ENCODE assay signal across 1 cellular context in genomic region chr6:27332692-27333641, GRCh38.
A peak's percentile ranks its signal among the peaks of the same experiment; 100 is the strongest.
TF ChIP-seq lines count a peak whose summit lies in the region.

No MANE protein-coding gene starts in this region.

TF ChIP-seq in K562, 482 proteins besides CTCF, POLR2A, EP300 and RAD21 (continued from another document and continues in another):
- TF ChIP-seq CHD7 (IDR thresholded peaks at IDR 0.05; ENCODE audit: low read depth, low read length) = no peak
- no peak; the same call in none of the 2 replicates for TF ChIP-seq BCOR (IDR thresholded peaks at IDR 0.05)
- TF ChIP-seq NR3C1 (CRISPR knock-in tag; IDR thresholded peaks at IDR 0.05) = no peak
- TF ChIP-seq MCM2 (IDR thresholded peaks at IDR 0.05; ENCODE audit: low read depth) = no peak
- no peak for TF ChIP-seq POLR2AphosphoS5 (IDR thresholded peaks at IDR 0.05; ENCODE audit: control insufficient read depth, insufficient read depth, low read depth, low read length)
- TF ChIP-seq ZNF584 (CRISPR knock-in tag; IDR thresholded peaks at IDR 0.05; ENCODE audit: low read depth) = no peak
- peak; percentile 80 for TF ChIP-seq GATAD2A (IDR thresholded peaks at IDR 0.05)
- TF ChIP-seq MBD2 (IDR thresholded peaks at IDR 0.05; ENCODE audit: borderline replicate concordance, low read depth) = no peak
- no peak for TF ChIP-seq ELK3 (CRISPR knock-in tag; IDR thresholded peaks at IDR 0.05)
- no peak for TF ChIP-seq PURB (CRISPR knock-in tag; IDR thresholded peaks at IDR 0.05; ENCODE audit: low read depth)
- TF ChIP-seq DLX4 (CRISPR knock-in tag; IDR thresholded peaks at IDR 0.05) = no peak
- TF ChIP-seq RBFOX2 (IDR thresholded peaks at IDR 0.05; ENCODE audit: low read depth, low read length) = peak; percentile 46
- no peak; the same call in 1 of the 2 replicates for TF ChIP-seq TARDBP (IDR thresholded peaks at IDR 0.05)
- TF ChIP-seq FOXO4 (CRISPR knock-in tag; IDR thresholded peaks at IDR 0.05) = no peak
- TF ChIP-seq NR2C2 (CRISPR knock-in tag; IDR thresholded peaks at IDR 0.05) = 0 out of 2 replicates have a peak, but pooled peaks have one; percentile 22
- peak; percentile 69 for TF ChIP-seq NR2C2 (tag; IDR thresholded peaks at IDR 0.05)
- no peak for TF ChIP-seq CHCHD3 (CRISPR knock-in tag; IDR thresholded peaks at IDR 0.05)
- TF ChIP-seq MTA3 (IDR thresholded peaks at IDR 0.05; ENCODE audit: borderline replicate concordance) = peak; percentile 87
- TF ChIP-seq ZBTB7A (IDR thresholded peaks at IDR 0.05; ENCODE audit: borderline replicate concordance, control insufficient read depth, low read depth, low read length) = no peak
- peak; percentile 70; the same call in 1 of the 2 replicates for TF ChIP-seq LCOR (CRISPR knock-in tag; IDR thresholded peaks at IDR 0.05)
- TF ChIP-seq ZNF75A (CRISPR knock-in tag; IDR thresholded peaks at IDR 0.05) = no peak
- peak; percentile 70; the same call in 1 of the 2 replicates for TF ChIP-seq RFX5 (IDR thresholded peaks at IDR 0.05; ENCODE audit: low read depth, low read length)
- peak; percentile 28; the same call in 1 of the 2 replicates for TF ChIP-seq ZC3H11A (IDR thresholded peaks at IDR 0.05; ENCODE audit: low read depth, low read length)
- TF ChIP-seq PBX2 (CRISPR knock-in tag; IDR thresholded peaks at IDR 0.05; ENCODE audit: low read depth) = no peak
- no peak; the same call in 1 of the 2 replicates for TF ChIP-seq PBX2 (tag; conservative IDR thresholded peaks at IDR 0.05; ENCODE audit: low read depth)
- TF ChIP-seq ZNF561 (CRISPR knock-in tag; conservative IDR thresholded peaks at IDR 0.05) = no peak
- no peak for TF ChIP-seq ZNF699 (CRISPR knock-in tag; IDR thresholded peaks at IDR 0.05; ENCODE audit: insufficient replicate concordance)
- no peak for TF ChIP-seq GTF2B (IDR thresholded peaks at IDR 0.05; ENCODE audit: extremely low read depth, insufficient read length)
- no peak for TF ChIP-seq TAF1 (IDR thresholded peaks at IDR 0.05; ENCODE audit: control insufficient read depth, extremely low read depth, insufficient read depth, low read length, severe bottlenecking)
- no peak for TF ChIP-seq ZNF280B (CRISPR knock-in tag; IDR thresholded peaks at IDR 0.05)
- no peak for TF ChIP-seq SAP30 (IDR thresholded peaks at IDR 0.05; ENCODE audit: borderline replicate concordance, insufficient read depth, low read depth, low read length, poor library complexity, severe bottlenecking)
- no peak for TF ChIP-seq HMG20B (CRISPR knock-in tag; IDR thresholded peaks at IDR 0.05)
- peak; percentile 52; the same call in 1 of the 2 replicates for TF ChIP-seq ZKSCAN1 (IDR thresholded peaks at IDR 0.05; ENCODE audit: low read depth, low read length)
- TF ChIP-seq ZNF174 (CRISPR knock-in tag; IDR thresholded peaks at IDR 0.05) = 0 out of 2 replicates have a peak, but pooled peaks have one; percentile 49
- TF ChIP-seq MEIS2 (IDR thresholded peaks at IDR 0.05; ENCODE audit: partially characterized antibody) = peak; percentile 57
- no peak for TF ChIP-seq CREBBP (IDR thresholded peaks at IDR 0.05; ENCODE audit: low read depth, low read length)
- TF ChIP-seq ETS1 (conservative IDR thresholded peaks at IDR 0.05; ENCODE audit: control insufficient read depth, low read depth, low read length) = peak; percentile 96
- no peak for TF ChIP-seq FOXA1 (IDR thresholded peaks at IDR 0.05; ENCODE audit: borderline replicate concordance)
- no peak for TF ChIP-seq BRCA1 (IDR thresholded peaks at IDR 0.05)
- no peak for TF ChIP-seq BRCA1 (CRISPR knock-in tag; IDR thresholded peaks at IDR 0.05)
- TF ChIP-seq TRIM28 (IDR thresholded peaks at IDR 0.05) = peak; percentile 72; the same call in 1 of the 2 replicates
- TF ChIP-seq ZZZ3 (IDR thresholded peaks at IDR 0.05) = no peak
- no peak for TF ChIP-seq SMAD1 (IDR thresholded peaks at IDR 0.05; ENCODE audit: low read depth, low read length, partially characterized antibody)
- TF ChIP-seq SMARCE1 (IDR thresholded peaks at IDR 0.05) = peak; percentile 53; the same call in 1 of the 2 replicates
- TF ChIP-seq RBBP5 (IDR thresholded peaks at IDR 0.05; ENCODE audit: borderline replicate concordance, insufficient read depth, low read length, poor library complexity, severe bottlenecking) = peak; percentile 93
- no peak for TF ChIP-seq U2AF1 (optimal IDR thresholded peaks at IDR 0.05; ENCODE audit: low read depth, low read length)
